In genomic region chr1:59013928-59014279, GRCh38 we compare ENCODE assay signal across 11 cellular contexts.
DNase-seq lines count a peak whose midpoint lies in the region; ATAC-seq and TF ChIP-seq lines count a peak whose summit lies in the region.
"Had no signal": no experiment of that assay in that cellular context is flagged by ENCODE, and none has a peak within 500 bp of the region (broad histone marks: within the 10 kb centered on the region; RNA-seq: fewer than 3 reads in every experiment).

No MANE protein-coding gene starts in this region.

- H3K4me3 Mint-ChIP-seq in naive B cell (peak overlapping the region in 7 of 8 donors; percentile 55 to 87 (median 75)), type B pancreatic cell (peak overlapping the region; percentile 49)
- H3K4me3 Mint-ChIP-seq: central memory CD8-positive, alpha-beta T cell; stimulated activated effector memory CD8-positive, alpha-beta T cell treated with anti-CD3 and anti-CD28 coated beads, Interleukin-12 subunit alpha, Interleukin-12 subunit beta, amount 100 ng/mL, for 72 hours had no signal

- peaks cover 0 to 4% (median 0%) of the 10 kb centered on the region in 7 donors for H3K9me3 Mint-ChIP-seq in naive B cell
- no peaks in the 10 kb centered on the region for H3K9me3 Mint-ChIP-seq in type B pancreatic cell

- H3K4me1 Mint-ChIP-seq in naive B cell (peaks cover 50 to 74% (median 70%) of the 10 kb centered on the region in 3 donors), type B pancreatic cell (ENCODE audit: unreplicated experiment) (peaks cover 48% of the 10 kb centered on the region)

- H3K4me3 ChIP-seq in dorsolateral prefrontal cortex = peak overlapping the region in 13 of 59 donors; percentile 3 to 35 (median 28)

- peak overlapping the region in 39 of 59 donors; percentile 3 to 89 (median 65) for H3K27ac ChIP-seq in dorsolateral prefrontal cortex

- H3K27me3 Mint-ChIP-seq in naive B cell (no peaks in the 10 kb centered on the region), type B pancreatic cell (no peaks in the 10 kb centered on the region)
- H3K27me3 Mint-ChIP-seq: central memory CD8-positive, alpha-beta T cell had no signal

- intact Hi-C loops in dorsolateral prefrontal cortex (cut with DNase I) = no loop called here

- no peaks in the 10 kb centered on the region for H3K27me3 ChIP-seq in dorsolateral prefrontal cortex

- no peak for TF ChIP-seq CTCF in dorsolateral prefrontal cortex (IDR thresholded peaks at IDR 0.05 in 54 of 56, conservative IDR thresholded peaks at IDR 0.05 in 2 of 56; ENCODE audit: low read depth in 1 of 56, partially characterized antibody in 56 of 56)
- TF ChIP-seq CTCF in type B pancreatic cell (conservative IDR thresholded peaks at IDR 0.05) = no peak

- H3K36me3 Mint-ChIP-seq in naive B cell (no peaks in the 10 kb centered on the region), type B pancreatic cell (peaks cover 3% of the 10 kb centered on the region)
- H3K36me3 Mint-ChIP-seq: stimulated activated effector memory CD8-positive, alpha-beta T cell treated with anti-CD3 and anti-CD28 coated beads, Interleukin-12 subunit alpha, Interleukin-12 subunit beta, amount 100 ng/mL, for 72 hours had no signal

- peak overlapping the region; percentile 73 to 98 (median 83) for H3K27ac Mint-ChIP-seq in naive B cell
- H3K27ac Mint-ChIP-seq in type B pancreatic cell = peak overlapping the region; percentile 89

- DNase-seq in RPMI8226 = peak; percentile 70
- no peak for DNase-seq in dorsolateral prefrontal cortex
- no peak for DNase-seq in naive B cell
- DNase-seq in type B pancreatic cell (ENCODE audit: extremely low spot score, unreplicated experiment) = no peak
- no peak for DNase-seq in left lobe of liver (ENCODE audit: low spot score)
- DNase-seq in hepatic stellate cell (ENCODE audit: low spot score) = no peak
- DNase-seq: activated CD8-positive, alpha-beta memory T cell treated with anti-CD3 and anti-CD28 coated beads, Interleukin-2, amount 50 U/mL, for 4 hours; NCI-H2171 treated with DMSO at 0.1 percent for 48 hours had no signal

- ATAC-seq in naive B cell (ENCODE audit: low read depth in 2 of 2) = no peak
- no peak for ATAC-seq in left lobe of liver
- ATAC-seq in HG02642 (IDR thresholded peaks at IDR 0.05; ENCODE audit: poor library complexity, unreplicated experiment) = no peak
- ATAC-seq: stimulated activated effector memory CD8-positive, alpha-beta T cell treated with anti-CD3 and anti-CD28 coated beads, Interleukin-12 subunit alpha, Interleukin-12 subunit beta, amount 100 ng/mL, for 72 hours had no signal
